In genomic region chr3:98513736-98514135, GRCh38 we compare ENCODE assay signal across 1 cellular context.
TF ChIP-seq lines count a peak whose summit lies in the region.

No MANE protein-coding gene starts in this region.

TF ChIP-seq in HCT116, 20 proteins besides CTCF, POLR2A, EP300 and RAD21 (continued from another document):
- TF ChIP-seq, protein P1, sequence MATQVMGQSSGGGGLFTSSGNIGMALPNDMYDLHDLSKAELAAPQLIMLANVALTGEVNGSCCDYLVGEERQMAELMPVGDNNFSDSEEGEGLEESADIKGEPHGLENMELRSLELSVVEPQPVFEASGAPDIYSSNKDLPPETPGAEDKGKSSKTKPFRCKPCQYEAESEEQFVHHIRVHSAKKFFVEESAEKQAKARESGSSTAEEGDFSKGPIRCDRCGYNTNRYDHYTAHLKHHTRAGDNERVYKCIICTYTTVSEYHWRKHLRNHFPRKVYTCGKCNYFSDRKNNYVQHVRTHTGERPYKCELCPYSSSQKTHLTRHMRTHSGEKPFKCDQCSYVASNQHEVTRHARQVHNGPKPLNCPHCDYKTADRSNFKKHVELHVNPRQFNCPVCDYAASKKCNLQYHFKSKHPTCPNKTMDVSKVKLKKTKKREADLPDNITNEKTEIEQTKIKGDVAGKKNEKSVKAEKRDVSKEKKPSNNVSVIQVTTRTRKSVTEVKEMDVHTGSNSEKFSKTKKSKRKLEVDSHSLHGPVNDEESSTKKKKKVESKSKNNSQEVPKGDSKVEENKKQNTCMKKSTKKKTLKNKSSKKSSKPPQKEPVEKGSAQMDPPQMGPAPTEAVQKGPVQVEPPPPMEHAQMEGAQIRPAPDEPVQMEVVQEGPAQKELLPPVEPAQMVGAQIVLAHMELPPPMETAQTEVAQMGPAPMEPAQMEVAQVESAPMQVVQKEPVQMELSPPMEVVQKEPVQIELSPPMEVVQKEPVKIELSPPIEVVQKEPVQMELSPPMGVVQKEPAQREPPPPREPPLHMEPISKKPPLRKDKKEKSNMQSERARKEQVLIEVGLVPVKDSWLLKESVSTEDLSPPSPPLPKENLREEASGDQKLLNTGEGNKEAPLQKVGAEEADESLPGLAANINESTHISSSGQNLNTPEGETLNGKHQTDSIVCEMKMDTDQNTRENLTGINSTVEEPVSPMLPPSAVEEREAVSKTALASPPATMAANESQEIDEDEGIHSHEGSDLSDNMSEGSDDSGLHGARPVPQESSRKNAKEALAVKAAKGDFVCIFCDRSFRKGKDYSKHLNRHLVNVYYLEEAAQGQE (IDR thresholded peaks at IDR 0.05; ENCODE audit: low read depth): no peak
- no peak for TF ChIP-seq ZFX (IDR thresholded peaks at IDR 0.05)
- TF ChIP-seq SRF (IDR thresholded peaks at IDR 0.05; ENCODE audit: low read depth): peak; percentile 24; the same call in 1 of the 2 replicates
